In the genomic region with DNA sequence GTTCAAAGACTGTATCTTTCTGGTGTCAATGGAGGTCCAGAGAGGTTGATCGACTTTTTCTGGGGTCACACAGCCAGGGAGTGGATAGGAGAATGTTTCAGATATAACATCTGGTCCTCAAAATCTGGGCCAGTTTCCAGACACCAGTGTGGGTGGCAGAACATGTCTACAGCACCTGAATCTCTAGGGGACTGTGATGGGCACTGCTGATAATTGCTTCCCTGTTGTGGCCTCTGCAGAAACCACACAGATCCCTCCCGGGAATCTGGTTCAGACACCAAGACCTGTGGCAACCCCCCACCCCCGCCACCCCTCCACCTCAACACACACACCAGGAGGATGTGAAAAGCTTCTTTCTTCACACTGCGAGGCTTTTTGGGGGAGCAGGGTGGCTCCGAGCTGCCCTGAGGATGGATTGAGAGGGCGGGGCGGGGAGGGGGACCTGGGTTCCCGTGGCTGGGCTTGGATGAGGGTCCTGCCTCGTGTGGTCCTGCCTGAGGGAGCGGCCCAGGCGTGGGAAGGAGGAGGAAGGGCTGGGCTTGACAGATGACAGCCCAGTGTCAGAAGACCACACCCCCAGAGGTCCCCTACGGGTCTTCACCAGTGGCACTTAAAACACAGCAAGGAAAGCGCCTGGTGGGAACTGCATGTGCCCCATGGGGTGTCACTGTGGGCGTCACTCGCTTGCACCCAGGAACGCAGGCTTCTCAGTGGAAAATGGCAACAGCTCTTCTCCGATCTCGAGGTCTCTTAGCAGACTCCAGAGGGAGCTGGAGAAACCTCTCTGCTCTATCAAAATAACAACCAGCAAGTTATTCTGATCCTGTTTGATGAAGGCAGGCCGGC, we compare ENCODE assay signal across 19 cellular contexts. TPM values are rescaled to one million over a fixed set of nuclear protein-coding genes. Genes with fewer than 3 reads are reported as not detected.
DNase-seq lines count a peak whose midpoint lies in the region; ATAC-seq and TF ChIP-seq lines count a peak whose summit lies in the region.
"Had no signal": no experiment of that assay in that cellular context is flagged by ENCODE, and none has a peak within 500 bp of the region (broad histone marks: within the 10 kb centered on the region; RNA-seq: fewer than 3 reads in every experiment).

No MANE protein-coding gene starts in this region.

- no peak overlapping the region for H3K9ac ChIP-seq in GM23248
- H3K9ac ChIP-seq in PC-3 (ENCODE audit: low read length) = no peak overlapping the region

- WGBS in GM23248 (ENCODE audit: low coverage in 1 of 2, low lambda C conversion rate in 2 of 2, missing lambda C conversion rate in 2 of 2), 2 experiments = 61 to 65% methylated on average over 11 to 19 of the region's 19 CpGs

- H3K9me2 ChIP-seq in GM23248 (ENCODE audit: insufficient read depth) = no peaks in the 10 kb centered on the region
- no peaks in the 10 kb centered on the region for H3K9me2 ChIP-seq in PC-3 (replicated peaks; ENCODE audit: low read length)
- no peaks in the 10 kb centered on the region for H3K9me2 ChIP-seq in OCI-LY7 (ENCODE audit: insufficient read depth, low read length)

- POLR2A ChIA-PET in PC-3 (lab: Charles Lee; ENCODE audit: unreplicated experiment) (no interaction called here), OCI-LY7 (lab: Charles Lee) (no interaction called here), MCF 10A (lab: Yijun Ruan, JAX) (no interaction called here)

- H3K36me3 Mint-ChIP-seq in MCF 10A (ENCODE audit: insufficient read depth, unreplicated experiment) = no peaks in the 10 kb centered on the region

- peak; percentile 70 for DNase-seq in 8988T
- DNase-seq in GM23248 = peak; percentile 15
- DNase-seq in PC-3 = no peak
- DNase-seq in epithelial cell of proximal tubule (ENCODE audit: low read depth) = no peak
- DNase-seq in OCI-LY7 (ENCODE audit: low spot score) = no peak
- DNase-seq in MCF 10A (ENCODE audit: unreplicated experiment) = no peak
- DNase-seq in NCI-H1417 (lab: John Stamatoyannopoulos, UW) = no peak
- DNase-seq: activated CD8-positive, alpha-beta memory T cell treated with anti-CD3 and anti-CD28 coated beads, Interleukin-2, amount 50 U/mL, for 48 hours; activated naive CD4-positive, alpha-beta T cell treated with Interleukin-2 at 50 U/mL for 16 hours; MM.1S; NCI-H2081 treated with DMSO at 0.1 percent for 48 hours; occipital lobe; RPMI8226; sigmoid colon; stimulated activated CD4-positive, alpha-beta T cell treated with anti-CD3 and anti-CD28 coated beads, Interleukin-2, amount 100 ng/mL, for 24 hours had no signal

- intact Hi-C loops in PC-3 (cut with micrococcal nuclease) = no loop called here
- intact Hi-C loops in OCI-LY7 (cut with micrococcal nuclease; ENCODE audit: unreplicated experiment) = no loop called here
- intact Hi-C loops in MCF 10A (cut with micrococcal nuclease) = no loop called here

- H3K4me1 Mint-ChIP-seq in MCF 10A (ENCODE audit: insufficient read depth, unreplicated experiment) = no peaks in the 10 kb centered on the region

- H3K27me3 Mint-ChIP-seq in MCF 10A (ENCODE audit: insufficient read depth, unreplicated experiment) = peaks cover 60% of the 10 kb centered on the region

- no peak overlapping the region for H3K27ac Mint-ChIP-seq in MCF 10A (ENCODE audit: low read depth, unreplicated experiment)
- H3K27ac Mint-ChIP-seq: dendritic cell treated with granulocyte-macrophage colony-stimulating factor and Interleukin-4, amounts not matched to agents 40 ng/mL and 50 ng/mL, for 4 days had no signal

- H3K4me1 ChIP-seq in GM23248 (ENCODE audit: insufficient read depth) (no peaks in the 10 kb centered on the region), PC-3 (ENCODE audit: insufficient read depth, low read length) (no peaks in the 10 kb centered on the region), OCI-LY7 (ENCODE audit: insufficient read depth, low read length, poor library complexity, severe bottlenecking) (no peaks in the 10 kb centered on the region)
- H3K4me1 ChIP-seq: ascending aorta had no signal

- TF ChIP-seq CTCF in PC-3 (conservative IDR thresholded peaks at IDR 0.05; ENCODE audit: low read depth, low read length) = no peak; the same call in 1 of the 2 replicates
- TF ChIP-seq CTCF in epithelial cell of proximal tubule (conservative IDR thresholded peaks at IDR 0.05; ENCODE audit: low read depth, low read length) = peak; percentile 11
- TF ChIP-seq CTCF in OCI-LY7 (conservative IDR thresholded peaks at IDR 0.05; ENCODE audit: low read length) = no peak
- TF ChIP-seq CTCF in MCF 10A (IDR thresholded peaks at IDR 0.05; ENCODE audit: unreplicated experiment) = no peak

- ATAC-seq in PC-3 (peak; percentile 32), GM21390 (IDR thresholded peaks at IDR 0.05; ENCODE audit: unreplicated experiment) (no peak)
- ATAC-seq: esophagus mucosa had no signal

- H3K27ac ChIP-seq in GM23248 (no peak overlapping the region), PC-3 (ENCODE audit: low read length) (no peak overlapping the region), OCI-LY7 (ENCODE audit: low read depth, low read length, poor library complexity, severe bottlenecking) (no peak overlapping the region)
- H3K27ac ChIP-seq: ascending aorta, sigmoid colon had no signal

- H3K4me3 ChIP-seq in GM23248 (no peak overlapping the region), PC-3 (ENCODE audit: low read length) (no peak overlapping the region), epithelial cell of proximal tubule (ENCODE audit: low read depth, low read length) (no peak overlapping the region), OCI-LY7 (ENCODE audit: low read depth, low read length, poor library complexity, severe bottlenecking) (no peak overlapping the region)
- H3K4me3 ChIP-seq: ascending aorta, sigmoid colon had no signal

- H3K9me3 ChIP-seq in GM23248 (ENCODE audit: low read depth) (no peaks in the 10 kb centered on the region), PC-3 (ENCODE audit: low read length) (0 out of 2 replicates have a peak, but pooled peaks cover 3% of the 10 kb centered on the region), OCI-LY7 (ENCODE audit: low read length) (no peaks in the 10 kb centered on the region)
- H3K9me3 ChIP-seq: ascending aorta, sigmoid colon had no signal

- H3K4me2 ChIP-seq in GM23248 (ENCODE audit: unreplicated experiment) = no peak overlapping the region
- no peak overlapping the region for H3K4me2 ChIP-seq in PC-3 (ENCODE audit: low read length)
- H3K4me2 ChIP-seq in OCI-LY7 (ENCODE audit: low read length) = no peak overlapping the region

- H3F3A ChIP-seq in GM23248 (ENCODE audit: insufficient read depth) (no peaks in the 10 kb centered on the region), PC-3 (ENCODE audit: low read length, unreplicated experiment) (no peaks in the 10 kb centered on the region)

- peaks cover 7% of the 10 kb centered on the region for H3K9me3 Mint-ChIP-seq in MCF 10A (ENCODE audit: unreplicated experiment)
- H3K9me3 Mint-ChIP-seq: dendritic cell treated with granulocyte-macrophage colony-stimulating factor and Interleukin-4, amounts not matched to agents 40 ng/mL and 50 ng/mL, for 4 days had no signal

- H2AFZ ChIP-seq in GM23248 (no peak overlapping the region), PC-3 (ENCODE audit: low read length) (no peak overlapping the region), OCI-LY7 (ENCODE audit: low read length) (no peak overlapping the region)

- H3K27me3 ChIP-seq in GM23248 (replicated peaks; ENCODE audit: insufficient read depth) (peaks cover 62% of the 10 kb centered on the region), PC-3 (ENCODE audit: low read length) (peaks cover 55% of the 10 kb centered on the region)
- H3K27me3 ChIP-seq: ascending aorta had no signal

- in situ Hi-C loops in GM23248 (cut with MboI) = loop anchor here (10.0 to 25.0 kb wide), 2 partner anchors 187 to 689 kb away; no protein-coding TSS in a partner anchor

- no peaks in the 10 kb centered on the region for H3K36me3 ChIP-seq in GM23248 (ENCODE audit: low read depth)
- H3K36me3 ChIP-seq in PC-3 (ENCODE audit: low read depth, low read length) = no peaks in the 10 kb centered on the region
- H3K36me3 ChIP-seq in OCI-LY7 (ENCODE audit: insufficient read depth, low read length) = no peaks in the 10 kb centered on the region
- H3K36me3 ChIP-seq: ascending aorta, sigmoid colon had no signal

- no TSS peak for BruUV-seq in PC-3 (replicated peaks; lab: Mats Ljungman, UMichigan)
- no TSS peak for BruUV-seq in OCI-LY7 (replicated peaks; lab: Mats Ljungman, UMichigan)
- BruUV-seq in MCF 10A (replicated peaks; lab: Mats Ljungman, UMichigan) = no TSS peak

- H3K79me2 ChIP-seq in GM23248 (ENCODE audit: insufficient read depth) (no peaks in the 10 kb centered on the region), PC-3 (ENCODE audit: low read length) (no peaks in the 10 kb centered on the region), OCI-LY7 (ENCODE audit: insufficient read depth, low read depth, low read length) (no peaks in the 10 kb centered on the region)

- CTCF ChIA-PET in PC-3 (lab: Charles Lee) = no interaction called here
- CTCF ChIA-PET in OCI-LY7 (lab: Charles Lee; ENCODE audit: unreplicated experiment) = no interaction called here
- CTCF ChIA-PET in MCF 10A (lab: Yijun Ruan, JAX) = interaction anchor here (1.5 kb wide), 1 partner anchor 13 kb away, joined by 4 read pairs; no protein-coding TSS in a partner anchor

- H3K4me3 Mint-ChIP-seq in MCF 10A (ENCODE audit: unreplicated experiment) = no peak overlapping the region
- H3K4me3 Mint-ChIP-seq: dendritic cell treated with granulocyte-macrophage colony-stimulating factor and Interleukin-4, amounts not matched to agents 40 ng/mL and 50 ng/mL, for 4 days had no signal

- H4K20me1 ChIP-seq in GM23248 (ENCODE audit: insufficient read depth) (no peaks in the 10 kb centered on the region), PC-3 (ENCODE audit: low read length) (no peaks in the 10 kb centered on the region), OCI-LY7 (ENCODE audit: insufficient read depth, low read length) (no peaks in the 10 kb centered on the region)

RNA-seq across cellular contexts. Expression of a gene that starts 55.2 kb away (rescaled TPM):
- total RNA-seq in GM23248 (2014; rRNA removed; shearing (Covaris generic)) = 19.5 and 24.0 TPM in 2 replicates
- 20.4 and 25.9 TPM in 2 replicates for polyA plus RNA-seq in GM23248 (2016; fragmentation: Nextera tagmentation; extraction: Ambion mirVana)
- 56.4 and 69.0 TPM in 2 replicates for total RNA-seq in PC-3 (2014; rRNA removed)
- 66.7 and 99.9 TPM in 2 replicates for total RNA-seq in epithelial cell of proximal tubule
- total RNA-seq in OCI-LY7 (2014; rRNA removed; shearing (Covaris generic)) = 51.9 and 59.4 TPM in 2 replicates
- total RNA-seq in OCI-LY7 (2022) = 46.6 and 47.6 TPM in 2 replicates
- 13.7 and 21.4 TPM in 2 replicates for total RNA-seq in MCF 10A (2022)
- total RNA-seq: ascending aorta had no signal

RNA-seq across cellular contexts. Expression of a gene that starts 55.2 kb away (rescaled TPM):
- 25.9 and 30.6 TPM in 2 replicates for total RNA-seq in GM23248 (2014; rRNA removed; shearing (Covaris generic))
- 16.8 and 18.2 TPM in 2 replicates for polyA plus RNA-seq in GM23248 (2016; fragmentation: Nextera tagmentation; extraction: Ambion mirVana)
- total RNA-seq in PC-3 (2014; rRNA removed) (50.4 and 64.7 TPM in 2 replicates), epithelial cell of proximal tubule (41.1 and 42.4 TPM in 2 replicates), OCI-LY7 (2022) (78.4 and 78.7 TPM in 2 replicates), MCF 10A (2022) (44.9 and 48.9 TPM in 2 replicates)
- 46.7 and 53.9 TPM in 2 replicates for total RNA-seq in OCI-LY7 (2014; rRNA removed; shearing (Covaris generic))

Comparison
In these comparisons a context has a peak if more than half of its experiments do, and no peak if none do; other contexts are left out.
1. DNase-seq: peak in 8988T (single experiment) and GM23248 (single experiment); none in PC-3 (single experiment), epithelial cell of proximal tubule (single experiment), OCI-LY7 (single experiment), MCF 10A (single experiment) and NCI-H1417 (0 of 3).